ENCODE assay signal across 18 cellular contexts in genomic region chr1:63318255-63319068, GRCh38. TPM values are rescaled to one million over a fixed set of nuclear protein-coding genes. Genes with fewer than 3 reads are reported as not detected.
A peak's percentile ranks its signal among the peaks of the same experiment; 100 is the strongest.
DNase-seq lines count a peak whose midpoint lies in the region; ATAC-seq, FAIRE-seq and TF ChIP-seq lines count a peak whose summit lies in the region.
"Had no signal": no experiment of that assay in that cellular context is flagged by ENCODE, and none has a peak within 500 bp of the region (broad histone marks: within the 10 kb centered on the region; RNA-seq: fewer than 3 reads in every experiment).

No MANE protein-coding gene starts in this region.

- FAIRE-seq in A549 (lab: Jason Lieb, UNC) = no peak
- no peak for FAIRE-seq in pancreas (lab: Jason Lieb, UNC)

- peaks cover 8% of the 10 kb centered on the region for H3K4me1 Mint-ChIP-seq in Calu3 (ENCODE audit: low read depth, unreplicated experiment)

- H3K4me3 Mint-ChIP-seq in Calu3 (ENCODE audit: low read depth, unreplicated experiment) = peak overlapping the region; percentile 66

- H3K4me1 ChIP-seq in A549 = peaks cover 4% of the 10 kb centered on the region; the same call in 1 of the 3 replicates
- H3K4me1 ChIP-seq in iPS-20b (ENCODE audit: insufficient read depth, low read length) = peaks cover 19% of the 10 kb centered on the region; the same call in 1 of the 2 replicates
- H3K4me1 ChIP-seq in pancreas = peaks cover 0 to 7% (median 0%) of the 10 kb centered on the region in 3 donors

- TF ChIP-seq CTCF in A549 (IDR thresholded peaks at IDR 0.05) = no peak
- no peak for TF ChIP-seq CTCF in Calu3 (IDR thresholded peaks at IDR 0.05; ENCODE audit: unreplicated experiment)
- no peak for TF ChIP-seq CTCF in VCaP (conservative IDR thresholded peaks at IDR 0.05)
- TF ChIP-seq CTCF in pancreas (IDR thresholded peaks at IDR 0.05) = no peak

- H3K27me3 Mint-ChIP-seq in Calu3 (ENCODE audit: unreplicated experiment) = peaks cover 22% of the 10 kb centered on the region

- CTCF ChIA-PET in A549 (lab: Yijun Ruan, JAX) = interaction anchor here (0.9 to 2.4 kb wide), 2 partner anchors 9 kb away, joined by 3 to 17 read pairs; no protein-coding TSS in a partner anchor
- CTCF ChIA-PET in Calu3 (lab: Charles Lee) = no interaction called here

- H3K36me3 ChIP-seq in iPS-20b (ENCODE audit: insufficient read depth, low read depth, low read length) (no peaks in the 10 kb centered on the region), pancreas (no peaks in the 10 kb centered on the region)

- no peak for DNase-seq in A549 (ENCODE audit: low read depth in 1 of 2, low spot score in 1 of 2)
- no peak for DNase-seq in Calu3
- no peak for DNase-seq in pancreas
- no peak for DNase-seq in left cardiac atrium
- no peak for DNase-seq in NCI-H2171 (lab: John Stamatoyannopoulos, UW)
- DNase-seq in UCSD-AML1 (lab: John Stamatoyannopoulos, UW; ENCODE audit: unreplicated experiment) = no peak
- DNase-seq: body of pancreas; CD8-positive, alpha-beta T cell; NCI-H1417 treated with DMSO at 0.1 percent for 48 hours; NCI-H774; stimulated activated CD4-positive, alpha-beta T cell treated with anti-CD3 and anti-CD28 coated beads, Interleukin-4, amount 100 ng/mL, for 24 hours had no signal

- no TSS peak for BruUV-seq in Calu3 (replicated peaks; lab: Mats Ljungman, UMichigan)

- peaks cover 23% of the 10 kb centered on the region for H3K36me3 Mint-ChIP-seq in Calu3 (ENCODE audit: insufficient read depth, unreplicated experiment)
- H3K36me3 Mint-ChIP-seq: CD8-positive, alpha-beta T cell had no signal

- no peaks in the 10 kb centered on the region for H3K9me3 Mint-ChIP-seq in Calu3 (ENCODE audit: low read depth, unreplicated experiment)

- POLR2A ChIA-PET in A549 (lab: Yijun Ruan, JAX) = no interaction called here

- H3K27ac ChIP-seq in A549 (no peak overlapping the region), VCaP (peak overlapping the region; percentile 77), iPS-20b (ENCODE audit: low read length) (no peak overlapping the region), pancreas (no peak overlapping the region)
- H3K27ac ChIP-seq: body of pancreas, GM23248 had no signal

- 94% methylated on average over 28 of the region's 28 CpGs for WGBS in A549 (ENCODE audit: missing lambda C conversion rate)
- 22 to 23% methylated on average over 28 of the region's 28 CpGs for WGBS in pancreas, 2 donors

- H3K27ac Mint-ChIP-seq in Calu3 (ENCODE audit: unreplicated experiment) = no peak overlapping the region
- H3K27ac Mint-ChIP-seq: CD8-positive, alpha-beta T cell had no signal

- no peak for ATAC-seq in A549
- no peak for ATAC-seq in pancreas
- no peak for ATAC-seq in left cardiac atrium
- ATAC-seq: body of pancreas; CD8-positive, alpha-beta T cell had no signal

- no peak for TF ChIP-seq POLR2A in A549 (IDR thresholded peaks at IDR 0.05; ENCODE audit: low read length)

- H3K9me3 ChIP-seq in A549 (no peaks in the 10 kb centered on the region), iPS-20b (ENCODE audit: insufficient read depth, low read depth, low read length) (no peaks in the 10 kb centered on the region), pancreas (no peaks in the 10 kb centered on the region)
- H3K9me3 ChIP-seq: body of pancreas had no signal

- TF ChIP-seq RAD21 in A549 (conservative IDR thresholded peaks at IDR 0.05 in 1 of 2, IDR thresholded peaks at IDR 0.05 in 1 of 2) = no peak

- H3K27me3 ChIP-seq in iPS-20b (ENCODE audit: insufficient read depth, low read length) = peaks cover 85% of the 10 kb centered on the region
- H3K27me3 ChIP-seq in pancreas = peaks cover 12 to 61% (median 33%) of the 10 kb centered on the region in 4 donors

- peak overlapping the region; percentile 97; the same call in 2 of the 3 replicates for H3K4me2 ChIP-seq in A549

- no peak for TF ChIP-seq EP300 in A549 (IDR thresholded peaks at IDR 0.05)

- intact Hi-C loops in Calu3 (cut with micrococcal nuclease; ENCODE audit: unreplicated experiment) = loop anchor here (5.0 kb wide), 1 partner anchor 219 kb away; no protein-coding TSS in a partner anchor
- intact Hi-C loops in pancreas (cut with DNase I) = no loop called here
- intact Hi-C loops in left cardiac atrium (cut with DNase I) = no loop called here

- no peak overlapping the region; the same call in 1 of the 2 replicates for H3K9ac ChIP-seq in iPS-20b (ENCODE audit: low read depth, low read length)
- H3K9ac ChIP-seq: GM23248 had no signal

- no peak overlapping the region for H3K4me3 ChIP-seq in A549
- H3K4me3 ChIP-seq in iPS-20b (ENCODE audit: low read length) = peak overlapping the region; percentile 90
- H3K4me3 ChIP-seq in pancreas = no peak overlapping the region

TF ChIP-seq in A549, 52 proteins besides CTCF, POLR2A, EP300 and RAD21:
- TF ChIP-seq BHLHE40 (IDR thresholded peaks at IDR 0.05; ENCODE audit: low read depth, low read length) = no peak
- no peak for TF ChIP-seq E2F6 (IDR thresholded peaks at IDR 0.05; ENCODE audit: borderline replicate concordance, low read depth)
- no peak for TF ChIP-seq MAZ (IDR thresholded peaks at IDR 0.05; ENCODE audit: borderline replicate concordance, low read depth, low read length)
- no peak for TF ChIP-seq SREBF2 (IDR thresholded peaks at IDR 0.05)
- no peak for TF ChIP-seq TFCP2L1 (CRISPR knock-in tag; IDR thresholded peaks at IDR 0.05)
- TF ChIP-seq ESRRA (IDR thresholded peaks at IDR 0.05; ENCODE audit: borderline replicate concordance, low read length) = no peak
- no peak for TF ChIP-seq CBX8 (IDR thresholded peaks at IDR 0.05)
- no peak for TF ChIP-seq RFX5 (IDR thresholded peaks at IDR 0.05)
- no peak for TF ChIP-seq SMC3 (IDR thresholded peaks at IDR 0.05)
TF ChIP-seq in A549: peak in this region for 0.

RNA-seq across cellular contexts. Expression of gene FOXD3, which starts 3.9 kb away (rescaled TPM):
- 0.09 and 0.19 TPM in 2 replicates for polyA plus RNA-seq in A549 (2011; rRNA removed)
- polyA plus RNA-seq in A549 (2012; cell fraction: cytosol; rRNA removed) = 0.21 and 0.60 TPM in 2 replicates
- polyA plus RNA-seq in A549 (2012; cell fraction: nucleus; rRNA removed) = 0.53 and 0.74 TPM in 2 replicates
- 0.22 to 0.34 TPM (median 0.30 TPM) in 3 replicates for polyA plus RNA-seq in A549 (2017; fragmentation: RNase III; extraction: RNeasy Plus Mini Kit Qiagen cat#74134 plus additional on column Dnase treatment)
- 0.15 and 0.29 TPM in 2 replicates for polyA minus RNA-seq in A549 (2011; rRNA and poly(A)+ RNA removed)
- 0.28 and 0.29 TPM in 2 replicates for total RNA-seq in Calu3 (2022)
- total RNA-seq in pancreas = under 1 TPM in 2 of 6 donors, not detected in 4; 0.09 TPM
- polyA plus RNA-seq in pancreas = under 1 TPM in 1 of 2 donors, not detected in 1; 0.21 TPM
- under 1 TPM; 0.18 to 0.68 TPM for total RNA-seq in left cardiac atrium
- total RNA-seq: CD8-positive, alpha-beta T cell; glomerular endothelial cell; GM23248; HT-29; lung microvascular endothelial cell; renal cortical epithelial cell had no signal
- polyA plus RNA-seq: GM23248 had no signal

RNA-seq across cellular contexts. Expression of gene ALG6, which starts 49.0 kb away (rescaled TPM):
- 14.2 and 19.6 TPM in 2 replicates for polyA plus RNA-seq in A549 (2011; rRNA removed)
- 3.3 and 3.4 TPM in 2 replicates for polyA plus RNA-seq in A549 (2012; cell fraction: cytosol; rRNA removed)
- polyA plus RNA-seq in A549 (2012; cell fraction: nucleus; rRNA removed) = 3.8 and 7.2 TPM in 2 replicates
- 8.3 to 8.5 TPM (median 8.3 TPM) in 3 replicates for polyA plus RNA-seq in A549 (2017; fragmentation: RNase III; extraction: RNeasy Plus Mini Kit Qiagen cat#74134 plus additional on column Dnase treatment)
- polyA minus RNA-seq in A549 (2011; rRNA and poly(A)+ RNA removed) = 4.2 and 6.0 TPM in 2 replicates
- total RNA-seq in Calu3 (2022) = 20.8 and 24.0 TPM in 2 replicates
- total RNA-seq in pancreas = 1 to 10 TPM; 3.1 to 8.8 (median 4.4) TPM
- 10 to 100 TPM in 1 of 2 donors, 1 to 10 TPM in 1; 8.7 to 11.5 TPM for polyA plus RNA-seq in pancreas
- 1 to 10 TPM; 4.4 to 6.4 TPM for total RNA-seq in left cardiac atrium
